ENCODE assay signal across 26 cellular contexts in genomic region chr2:239500915-239501630, GRCh38.
DNase-seq lines count a peak whose midpoint lies in the region; ATAC-seq, FAIRE-seq and TF ChIP-seq lines count a peak whose summit lies in the region.
"Had no signal": no experiment of that assay in that cellular context is flagged by ENCODE, and none has a peak within 500 bp of the region (broad histone marks: within the 10 kb centered on the region; RNA-seq: fewer than 3 reads in every experiment).

No MANE protein-coding gene starts in this region.

- H3K36me3 ChIP-seq in BLaER1 treated with 17β-estradiol and CSF1 and Interleukin-3, amounts not matched to agents 10 nM and 100 nM = no peaks in the 10 kb centered on the region
- no peaks in the 10 kb centered on the region for H3K36me3 ChIP-seq in bronchial epithelial cell (ENCODE audit: control insufficient read depth, insufficient read depth, low read length)
- no peaks in the 10 kb centered on the region for H3K36me3 ChIP-seq in naive thymus-derived CD4-positive, alpha-beta T cell (ENCODE audit: control insufficient read depth in 2 of 3, insufficient read depth in 3 of 3, low read length in 3 of 3)
- H3K36me3 ChIP-seq: cardiac muscle cell, heart right ventricle, transverse colon had no signal

- CTCF ChIA-PET in naive thymus-derived CD4-positive, alpha-beta T cell (lab: Charles Lee) = no interaction called here

- peak; percentile 97 for DNase-seq in NB4 (ENCODE audit: low read depth)
- no peak for DNase-seq in bronchial epithelial cell (ENCODE audit: low read depth)
- DNase-seq in naive thymus-derived CD4-positive, alpha-beta T cell = no peak
- DNase-seq in GDM1 (lab: John Stamatoyannopoulos, UW) = no peak
- DNase-seq in stimulated activated naive B cell treated with anti-CD40 and anti-IgM and Interleukin-4, amounts not matched to agents 10 μg/mL and 1 μg/mL and 100 μg/mL, for 72 hours = no peak
- DNase-seq in NCI-H1105 (lab: John Stamatoyannopoulos, UW) = no peak
- DNase-seq: activated CD4-positive, alpha-beta T cell treated with anti-CD3 and anti-CD28 coated beads for 1 hour; activated naive CD4-positive, alpha-beta T cell treated with Interleukin-2 at 50 U/mL for 16 hours; activated T-cell treated with anti-CD3 and anti-CD28 coated beads, Interleukin-2, amount 50 U/mL, for 4 hours; EL; heart right ventricle; left colon; NCI-H146; NCI-H2171; NCI-H524; stimulated activated CD4-positive, alpha-beta T cell treated with anti-CD3 and anti-CD28 coated beads, Interleukin-4, amount 100 ng/mL, for 24 hours; transverse colon had no signal

- H3K4me3 Mint-ChIP-seq in naive thymus-derived CD4-positive, alpha-beta T cell = no peak overlapping the region
- no peak overlapping the region for H3K4me3 Mint-ChIP-seq in stimulated activated naive B cell treated with anti-CD40 and anti-IgM and Interleukin-4, amounts not matched to agents 10 μg/mL and 1 μg/mL and 100 μg/mL, for 72 hours
- H3K4me3 Mint-ChIP-seq: activated T-cell treated with anti-CD3 and anti-CD28 coated beads, Interleukin-2, amount 50 U/mL, for 4 hours; GM23338; stimulated activated naive CD8-positive, alpha-beta T cell treated with anti-CD3 and anti-CD28 coated beads, Interleukin-15, Interleukin-2, amounts not matched to agents 100 ng/mL and 50 ng/mL, for 24 hours had no signal

- peak; percentile 72 for ATAC-seq in naive thymus-derived CD4-positive, alpha-beta T cell
- no peak for ATAC-seq in HG03135 (IDR thresholded peaks at IDR 0.05; ENCODE audit: unreplicated experiment)
- ATAC-seq in stimulated activated naive B cell treated with anti-CD40 and anti-IgM and Interleukin-4, amounts not matched to agents 10 μg/mL and 1 μg/mL and 100 μg/mL, for 72 hours (replicated peaks) = no peak
- ATAC-seq: activated T-cell treated with anti-CD3 and anti-CD28 coated beads, Interleukin-2, amount 50 U/mL, for 4 hours; GM23338; left colon had no signal

- no peak overlapping the region for H3K4me3 ChIP-seq in BLaER1 treated with 17β-estradiol and CSF1 and Interleukin-3, amounts not matched to agents 10 nM and 100 nM
- H3K4me3 ChIP-seq in NB4 (ENCODE audit: low read depth, low read length) = peak overlapping the region; percentile 22
- no peak overlapping the region for H3K4me3 ChIP-seq in bronchial epithelial cell (ENCODE audit: low read depth, low read length)
- no peak overlapping the region for H3K4me3 ChIP-seq in naive thymus-derived CD4-positive, alpha-beta T cell (ENCODE audit: low read length)
- H3K4me3 ChIP-seq: cardiac muscle cell, GM23338, transverse colon had no signal

- peak; percentile 73 for FAIRE-seq in bronchial epithelial cell (lab: Jason Lieb, UNC)
- FAIRE-seq: D721Med, endothelial cell of umbilical vein, TTC549 had no signal

- peaks cover 0 to 9% (median 0%) of the 10 kb centered on the region in 7 donors for H3K4me1 Mint-ChIP-seq in naive thymus-derived CD4-positive, alpha-beta T cell
- H3K4me1 Mint-ChIP-seq in stimulated activated naive B cell treated with anti-CD40 and anti-IgM and Interleukin-4, amounts not matched to agents 10 μg/mL and 1 μg/mL and 100 μg/mL, for 72 hours = peaks cover 0 to 5% of the 10 kb centered on the region in 2 donors

- H3K27ac ChIP-seq in BLaER1 treated with 17β-estradiol and CSF1 and Interleukin-3, amounts not matched to agents 10 nM and 100 nM = peak overlapping the region in 1 of 11 experiments; percentile 39; a peak in 1 of 22 replicates
- H3K27ac ChIP-seq in naive thymus-derived CD4-positive, alpha-beta T cell (ENCODE audit: low read depth, low read length) = no peak overlapping the region
- H3K27ac ChIP-seq: cardiac muscle cell, RWPE1, transverse colon had no signal

- TF ChIP-seq CTCF in NB4 (IDR thresholded peaks at IDR 0.05; ENCODE audit: low read depth, low read length) = no peak
- TF ChIP-seq CTCF in bronchial epithelial cell (IDR thresholded peaks at IDR 0.05; ENCODE audit: insufficient read depth, low read length, severe bottlenecking) = no peak

- peaks cover 0 to 5% (median 0%) of the 10 kb centered on the region in 5 donors for H3K27me3 Mint-ChIP-seq in naive thymus-derived CD4-positive, alpha-beta T cell
- H3K27me3 Mint-ChIP-seq in stimulated activated naive B cell treated with anti-CD40 and anti-IgM and Interleukin-4, amounts not matched to agents 10 μg/mL and 1 μg/mL and 100 μg/mL, for 72 hours = peaks cover 37 to 56% of the 10 kb centered on the region in 2 donors
- H3K27me3 Mint-ChIP-seq: stimulated activated naive CD8-positive, alpha-beta T cell treated with anti-CD3 and anti-CD28 coated beads, Interleukin-15, Interleukin-2, amounts not matched to agents 100 ng/mL and 50 ng/mL, for 24 hours had no signal

- no peaks in the 10 kb centered on the region for H3K27me3 ChIP-seq in BLaER1 treated with 17β-estradiol and CSF1 and Interleukin-3, amounts not matched to agents 10 nM and 100 nM
- H3K27me3 ChIP-seq in bronchial epithelial cell (ENCODE audit: control insufficient read depth, insufficient read depth, low read length) = no peaks in the 10 kb centered on the region
- H3K27me3 ChIP-seq in naive thymus-derived CD4-positive, alpha-beta T cell (ENCODE audit: control insufficient read depth in 2 of 2, insufficient read depth in 2 of 2, low read length in 2 of 2) = no peaks in the 10 kb centered on the region
- H3K27me3 ChIP-seq: cardiac muscle cell, transverse colon had no signal

- no peak overlapping the region for H3K9ac ChIP-seq in BLaER1 treated with 17β-estradiol and CSF1 and Interleukin-3, amounts not matched to agents 10 nM and 100 nM

- H3K36me3 Mint-ChIP-seq in naive thymus-derived CD4-positive, alpha-beta T cell = no peaks in the 10 kb centered on the region
- no peaks in the 10 kb centered on the region for H3K36me3 Mint-ChIP-seq in stimulated activated naive B cell treated with anti-CD40 and anti-IgM and Interleukin-4, amounts not matched to agents 10 μg/mL and 1 μg/mL and 100 μg/mL, for 72 hours

- peaks cover 6 to 14% (median 12%) of the 10 kb centered on the region in 11 experiments; a peak in 21 of 22 replicates for H3K9me3 ChIP-seq in BLaER1 treated with 17β-estradiol and CSF1 and Interleukin-3, amounts not matched to agents 10 nM and 100 nM (replicated peaks in 1 of 11)
- H3K9me3 ChIP-seq in naive thymus-derived CD4-positive, alpha-beta T cell (ENCODE audit: control insufficient read depth in 2 of 3, low read length in 3 of 3) = no peaks in the 10 kb centered on the region
- H3K9me3 ChIP-seq: heart right ventricle, transverse colon had no signal

- no peak overlapping the region for H3K27ac Mint-ChIP-seq in naive thymus-derived CD4-positive, alpha-beta T cell
- no peak overlapping the region for H3K27ac Mint-ChIP-seq in stimulated activated naive B cell treated with anti-CD40 and anti-IgM and Interleukin-4, amounts not matched to agents 10 μg/mL and 1 μg/mL and 100 μg/mL, for 72 hours
- H3K27ac Mint-ChIP-seq: GM23338; stimulated activated naive CD8-positive, alpha-beta T cell treated with anti-CD3 and anti-CD28 coated beads, Interleukin-15, Interleukin-2, amounts not matched to agents 100 ng/mL and 50 ng/mL, for 24 hours had no signal

- H3K4me1 ChIP-seq in BLaER1 treated with 17β-estradiol and CSF1 and Interleukin-3, amounts not matched to agents 10 nM and 100 nM = peaks cover 40 to 59% (median 49%) of the 10 kb centered on the region in 10 experiments
- H3K4me1 ChIP-seq in naive thymus-derived CD4-positive, alpha-beta T cell (ENCODE audit: control insufficient read depth in 2 of 2, insufficient read depth in 2 of 2, low read length in 2 of 2) = no peaks in the 10 kb centered on the region

- no peak for TF ChIP-seq POLR2A in NB4 (IDR thresholded peaks at IDR 0.05; ENCODE audit: extremely low read depth, insufficient read length)

- peaks cover 0 to 4% (median 0%) of the 10 kb centered on the region in 11 donors for H3K9me3 Mint-ChIP-seq in naive thymus-derived CD4-positive, alpha-beta T cell
- H3K9me3 Mint-ChIP-seq in stimulated activated naive B cell treated with anti-CD40 and anti-IgM and Interleukin-4, amounts not matched to agents 10 μg/mL and 1 μg/mL and 100 μg/mL, for 72 hours = peaks cover 7% of the 10 kb centered on the region in 2 donors
- H3K9me3 Mint-ChIP-seq: activated T-cell treated with anti-CD3 and anti-CD28 coated beads, Interleukin-2, amount 50 U/mL, for 4 hours; stimulated activated naive CD8-positive, alpha-beta T cell treated with anti-CD3 and anti-CD28 coated beads, Interleukin-15, Interleukin-2, amounts not matched to agents 100 ng/mL and 50 ng/mL, for 24 hours had no signal

- intact Hi-C loops in naive thymus-derived CD4-positive, alpha-beta T cell (cut with micrococcal nuclease) = no loop called here

- POLR2A ChIA-PET in naive thymus-derived CD4-positive, alpha-beta T cell (lab: Charles Lee) = no interaction called here

- H4K20me1 ChIP-seq in BLaER1 treated with 17β-estradiol and CSF1 and Interleukin-3, amounts not matched to agents 10 nM and 100 nM = no peaks in the 10 kb centered on the region

- H3K4me2 ChIP-seq in BLaER1 treated with 17β-estradiol and CSF1 and Interleukin-3, amounts not matched to agents 10 nM and 100 nM = peak overlapping the region; percentile 41 to 84 (median 65); a peak in 18 of 22 replicates
- H3K4me2 ChIP-seq: GM23338 had no signal
